ENCODE assay signal across 14 cellular contexts in the genomic region with DNA sequence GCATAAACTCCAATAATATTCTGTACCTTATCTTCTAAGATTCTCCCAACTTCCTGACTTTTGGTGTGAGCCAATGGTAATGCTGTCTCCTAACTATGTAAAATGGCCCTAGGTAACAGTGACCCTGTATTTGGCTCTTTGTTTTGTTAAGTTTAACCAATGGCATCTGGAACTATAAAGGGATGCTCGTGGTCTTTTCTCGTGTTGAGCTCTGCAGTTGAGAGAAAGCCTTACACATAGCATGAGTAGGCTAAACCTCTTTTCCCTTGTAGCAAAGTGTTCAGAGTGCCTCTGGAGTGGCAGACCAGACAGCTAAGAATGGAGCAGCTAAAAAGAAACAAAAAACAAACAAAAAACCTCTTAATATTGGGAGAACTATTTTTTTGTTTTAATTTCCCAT. TPM values are rescaled to one million over a fixed set of nuclear protein-coding genes. Genes with fewer than 3 reads are reported as not detected.
DNase-seq lines count a peak whose midpoint lies in the region; ATAC-seq and TF ChIP-seq lines count a peak whose summit lies in the region.
"Had no signal": no experiment of that assay in that cellular context is flagged by ENCODE, and none has a peak within 500 bp of the region (broad histone marks: within the 10 kb centered on the region; RNA-seq: fewer than 3 reads in every experiment).

No MANE protein-coding gene starts in this region.

- H3K27me3 ChIP-seq in esophagus muscularis mucosa (no peaks in the 10 kb centered on the region), tibial artery (no peaks in the 10 kb centered on the region)
- H3K27me3 ChIP-seq: testis had no signal

- no peaks in the 10 kb centered on the region for H3K36me3 ChIP-seq in esophagus muscularis mucosa
- no peaks in the 10 kb centered on the region for H3K36me3 ChIP-seq in tibial artery
- H3K36me3 ChIP-seq: left ventricle myocardium inferior had no signal

- H3K27ac ChIP-seq in esophagus muscularis mucosa (replicated peaks in 1 of 4) (peak overlapping the region; percentile 94 to 97 (median 95)), tibial artery (peak overlapping the region; percentile 93 to 96)
- H3K27ac ChIP-seq: testis had no signal

- peaks cover 44 to 80% (median 74%) of the 10 kb centered on the region in 4 donors for H3K4me1 ChIP-seq in esophagus muscularis mucosa
- H3K4me1 ChIP-seq in tibial artery = peaks cover 0 to 74% (median 45%) of the 10 kb centered on the region in 4 donors

- peak overlapping the region; percentile 18 for H3K4me3 Mint-ChIP-seq in activated T-cell treated with anti-CD3 and anti-CD28 coated beads, Interleukin-2, amount 50 U/mL, for 24 hours
- no peak overlapping the region for H3K4me3 Mint-ChIP-seq in activated T-cell treated with anti-CD3 and anti-CD28 coated beads, Interleukin-2, amount 50 U/mL, for 4 hours
- peak overlapping the region; percentile 16 for H3K4me3 Mint-ChIP-seq in T-helper 17 cell
- H3K4me3 Mint-ChIP-seq: brain had no signal

- no peaks in the 10 kb centered on the region for H3K27me3 Mint-ChIP-seq in activated T-cell treated with anti-CD3 and anti-CD28 coated beads, Interleukin-2, amount 50 U/mL, for 24 hours
- H3K27me3 Mint-ChIP-seq in activated T-cell treated with anti-CD3 and anti-CD28 coated beads, Interleukin-2, amount 50 U/mL, for 4 hours (ENCODE audit: low read depth) = no peaks in the 10 kb centered on the region
- no peaks in the 10 kb centered on the region for H3K27me3 Mint-ChIP-seq in T-helper 17 cell

- H3K9me3 ChIP-seq in T-helper 17 cell (ENCODE audit: control insufficient read depth, low read length, poor library complexity, severe bottlenecking) (no peaks in the 10 kb centered on the region), esophagus muscularis mucosa (no peaks in the 10 kb centered on the region), tibial artery (no peaks in the 10 kb centered on the region)
- H3K9me3 ChIP-seq: left ventricle myocardium inferior, testis had no signal

- 54% methylated on average over 2 of the region's 2 CpGs for WGBS in esophagus muscularis mucosa

- DNase-seq in activated T-cell treated with anti-CD3 and anti-CD28 coated beads, Interleukin-2, amount 50 U/mL, for 24 hours = no peak
- DNase-seq in activated T-cell treated with anti-CD3 and anti-CD28 coated beads, Interleukin-2, amount 50 U/mL, for 4 hours = no peak
- DNase-seq in T-helper 17 cell (no peak), esophagus muscularis mucosa (ENCODE audit: extremely low spot score) (no peak), tibial artery (no peak), NCI-H1417 treated with DMSO at 0.1 percent for 48 hours (lab: John Stamatoyannopoulos, UW) (no peak), DMS53 treated with DMSO at 0.1 percent for 48 hours (lab: John Stamatoyannopoulos, UW; ENCODE audit: unreplicated experiment) (no peak)
- DNase-seq: left ventricle myocardium inferior, NCI-H187 treated with DMSO at 0.1 percent for 48 hours, NCI-H524, OCI-M1, testis had no signal

- no peak for TF ChIP-seq EP300 in esophagus muscularis mucosa (IDR thresholded peaks at IDR 0.05)

- TF ChIP-seq POLR2A in esophagus muscularis mucosa (IDR thresholded peaks at IDR 0.05; ENCODE audit: low read depth) = no peak

- no peak for ATAC-seq in activated T-cell treated with anti-CD3 and anti-CD28 coated beads, Interleukin-2, amount 50 U/mL, for 4 hours
- ATAC-seq in T-helper 17 cell (no peak), GM18858 (IDR thresholded peaks at IDR 0.05; ENCODE audit: unreplicated experiment) (no peak)

- peak overlapping the region; percentile 66 for H3K27ac Mint-ChIP-seq in activated T-cell treated with anti-CD3 and anti-CD28 coated beads, Interleukin-2, amount 50 U/mL, for 24 hours
- peak overlapping the region; percentile 98 for H3K27ac Mint-ChIP-seq in T-helper 17 cell
- H3K27ac Mint-ChIP-seq: brain had no signal

- H3K4me3 ChIP-seq in esophagus muscularis mucosa (no peak overlapping the region), tibial artery (no peak overlapping the region)
- H3K4me3 ChIP-seq: left ventricle myocardium inferior, testis had no signal

- TF ChIP-seq CTCF in esophagus muscularis mucosa (IDR thresholded peaks at IDR 0.05) (no peak), tibial artery (IDR thresholded peaks at IDR 0.05) (no peak)

- H3K36me3 Mint-ChIP-seq in activated T-cell treated with anti-CD3 and anti-CD28 coated beads, Interleukin-2, amount 50 U/mL, for 24 hours (ENCODE audit: low read depth) = peaks cover 27% of the 10 kb centered on the region
- H3K36me3 Mint-ChIP-seq in activated T-cell treated with anti-CD3 and anti-CD28 coated beads, Interleukin-2, amount 50 U/mL, for 4 hours (ENCODE audit: insufficient read depth) = no peaks in the 10 kb centered on the region
- H3K36me3 Mint-ChIP-seq in T-helper 17 cell (ENCODE audit: low read depth) = no peaks in the 10 kb centered on the region
- H3K36me3 Mint-ChIP-seq: brain had no signal

- intact Hi-C loops in esophagus muscularis mucosa (cut with DNase I) (no loop called here), tibial artery (cut with DNase I; ENCODE audit: low total_unique reads) (no loop called here)

- H3K4me1 Mint-ChIP-seq in activated T-cell treated with anti-CD3 and anti-CD28 coated beads, Interleukin-2, amount 50 U/mL, for 24 hours (ENCODE audit: low read depth) = peaks cover 81% of the 10 kb centered on the region
- H3K4me1 Mint-ChIP-seq in activated T-cell treated with anti-CD3 and anti-CD28 coated beads, Interleukin-2, amount 50 U/mL, for 4 hours (ENCODE audit: low read depth) = peaks cover 79% of the 10 kb centered on the region
- peaks cover 66% of the 10 kb centered on the region for H3K4me1 Mint-ChIP-seq in T-helper 17 cell

- H3K9me3 Mint-ChIP-seq in activated T-cell treated with anti-CD3 and anti-CD28 coated beads, Interleukin-2, amount 50 U/mL, for 24 hours = peaks cover 2% of the 10 kb centered on the region
- H3K9me3 Mint-ChIP-seq in activated T-cell treated with anti-CD3 and anti-CD28 coated beads, Interleukin-2, amount 50 U/mL, for 4 hours = no peaks in the 10 kb centered on the region

RNA-seq across cellular contexts. Expression of a gene that starts 5.2 kb away (rescaled TPM):
- total RNA-seq in activated T-cell treated with anti-CD3 and anti-CD28 coated beads, Interleukin-2, amount 50 U/mL, for 4 hours = 10 to 100 TPM; 38.0 to 57.1 (median 53.4) TPM
- total RNA-seq in T-helper 17 cell (100 to 1,000 TPM; 107 to 108 TPM), esophagus muscularis mucosa (100 to 1,000 TPM; 213 to 356 (median 265) TPM)
